ENCODE assay signal across 15 cellular contexts in genomic region chr7:144063710-144064109, GRCh38.
DNase-seq lines count a peak whose midpoint lies in the region; ATAC-seq and TF ChIP-seq lines count a peak whose summit lies in the region.
"Had no signal": no experiment of that assay in that cellular context is flagged by ENCODE, and none has a peak within 500 bp of the region (broad histone marks: within the 10 kb centered on the region; RNA-seq: fewer than 3 reads in every experiment).

No MANE protein-coding gene starts in this region.

- peak; percentile 41 for TF ChIP-seq CTCF in HFF-Myc (IDR thresholded peaks at IDR 0.05; ENCODE audit: low read depth, low read length, missing control alignments)
- 0 out of 2 replicates have a peak, but pooled peaks have one; percentile 27 for TF ChIP-seq CTCF in VCaP (conservative IDR thresholded peaks at IDR 0.05)

- H3K4me3 Mint-ChIP-seq in stimulated activated naive CD8-positive, alpha-beta T cell treated with anti-CD3 and anti-CD28 coated beads, Interleukin-15, amount 100 ng/mL, for 72 hours, result no peak overlapping the region
- H3K4me3 Mint-ChIP-seq: activated naive CD4-positive, alpha-beta T cell treated with anti-CD3 and anti-CD28 coated beads, Interleukin-2, amount 50 U/mL, for 24 hours had no signal

- no peaks in the 10 kb centered on the region for H3K4me1 Mint-ChIP-seq in stimulated activated naive CD8-positive, alpha-beta T cell treated with anti-CD3 and anti-CD28 coated beads, Interleukin-15, amount 100 ng/mL, for 72 hours
- H3K4me1 Mint-ChIP-seq: activated naive CD4-positive, alpha-beta T cell treated with anti-CD3 and anti-CD28 coated beads, Interleukin-2, amount 50 U/mL, for 24 hours had no signal

- H3K9me3 Mint-ChIP-seq in stimulated activated naive CD8-positive, alpha-beta T cell treated with anti-CD3 and anti-CD28 coated beads, Interleukin-15, amount 100 ng/mL, for 72 hours, result no peaks in the 10 kb centered on the region

- H3K36me3 ChIP-seq in effector memory CD4-positive, alpha-beta T cell (ENCODE audit: control insufficient read depth, insufficient read depth, low read length), result no peaks in the 10 kb centered on the region
- H3K36me3 ChIP-seq: gastrocnemius medialis, lower lobe of right lung had no signal

- H3K27me3 ChIP-seq in effector memory CD4-positive, alpha-beta T cell (replicated peaks; ENCODE audit: control insufficient read depth, insufficient read depth, low read length, poor library complexity, severe bottlenecking), result no peaks in the 10 kb centered on the region
- H3K27me3 ChIP-seq: gastrocnemius medialis had no signal

- H3K27ac ChIP-seq in VCaP, result no peak overlapping the region
- H3K27ac ChIP-seq in effector memory CD4-positive, alpha-beta T cell (ENCODE audit: insufficient read depth, low read length, poor library complexity, severe bottlenecking), result no peak overlapping the region
- H3K27ac ChIP-seq: gastrocnemius medialis, lower lobe of right lung had no signal

- no peak overlapping the region for H3K27ac Mint-ChIP-seq in stimulated activated naive CD8-positive, alpha-beta T cell treated with anti-CD3 and anti-CD28 coated beads, Interleukin-15, amount 100 ng/mL, for 72 hours
- H3K27ac Mint-ChIP-seq: activated naive CD4-positive, alpha-beta T cell treated with anti-CD3 and anti-CD28 coated beads, Interleukin-2, amount 50 U/mL, for 24 hours had no signal

- H3K27me3 Mint-ChIP-seq in stimulated activated naive CD8-positive, alpha-beta T cell treated with anti-CD3 and anti-CD28 coated beads, Interleukin-15, amount 100 ng/mL, for 72 hours, result peaks cover 27% of the 10 kb centered on the region

- H3K9me3 ChIP-seq in effector memory CD4-positive, alpha-beta T cell (ENCODE audit: control insufficient read depth, low read length), result no peaks in the 10 kb centered on the region
- H3K9me3 ChIP-seq: gastrocnemius medialis, lower lobe of right lung had no signal

- DNase-seq in DMS53 (lab: John Stamatoyannopoulos, UW), result peak; percentile 35
- no peak for DNase-seq in HFF-Myc (ENCODE audit: extremely low read depth, low read depth)
- DNase-seq in iPS-NIHi11 (ENCODE audit: low spot score), result peak; percentile 40
- no peak for DNase-seq in stimulated activated naive CD8-positive, alpha-beta T cell treated with anti-CD3 and anti-CD28 coated beads, Interleukin-15, amount 100 ng/mL, for 72 hours
- no peak for DNase-seq in effector memory CD4-positive, alpha-beta T cell
- DNase-seq in NCI-H2029 treated with DMSO at 0.1 percent for 48 hours (lab: John Stamatoyannopoulos, UW), result no peak
- no peak for DNase-seq in activated effector memory CD4-positive, alpha-beta T cell treated with anti-CD3 and anti-CD28 coated beads, Interleukin-2, amount 50 U/mL, for 16 hours
- DNase-seq: activated CD4-positive, alpha-beta T cell treated with anti-CD3 and anti-CD28 coated beads, Interleukin-2, amount 50 U/mL, for 4 hours; gastrocnemius medialis; lower lobe of right lung; MV-4-11; NCI-H774; occipital lobe had no signal

- no peaks in the 10 kb centered on the region for H3K4me1 ChIP-seq in effector memory CD4-positive, alpha-beta T cell (ENCODE audit: control insufficient read depth, insufficient read depth, low read length, poor library complexity, severe bottlenecking)
- H3K4me1 ChIP-seq: gastrocnemius medialis, lower lobe of right lung had no signal

- H3K4me3 ChIP-seq in HFF-Myc (replicated peaks; ENCODE audit: low read depth, low read length), result no peak overlapping the region
- no peak overlapping the region for H3K4me3 ChIP-seq in effector memory CD4-positive, alpha-beta T cell (ENCODE audit: insufficient read depth, low read depth, low read length, poor library complexity, severe bottlenecking)
- H3K4me3 ChIP-seq: gastrocnemius medialis, lower lobe of right lung had no signal

- no peak for ATAC-seq in stimulated activated naive CD8-positive, alpha-beta T cell treated with anti-CD3 and anti-CD28 coated beads, Interleukin-15, amount 100 ng/mL, for 72 hours
- ATAC-seq: gastrocnemius medialis, lower lobe of right lung had no signal

Comparison
In these comparisons a context has a peak if more than half of its experiments do, and no peak if none do; other contexts are left out.
1. DNase-seq: peak in DMS53 (single experiment) and iPS-NIHi11 (single experiment); none in HFF-Myc (single experiment), stimulated activated naive CD8-positive, alpha-beta T cell treated with anti-CD3 and anti-CD28 coated beads, Interleukin-15, amount 100 ng/mL, for 72 hours (0 of 2), effector memory CD4-positive, alpha-beta T cell (0 of 3), NCI-H2029 treated with DMSO at 0.1 percent for 48 hours (single experiment) and activated effector memory CD4-positive, alpha-beta T cell treated with anti-CD3 and anti-CD28 coated beads, Interleukin-2, amount 50 U/mL, for 16 hours (single experiment).